ENCODE assay signal across 1 cellular context in the genomic region with DNA sequence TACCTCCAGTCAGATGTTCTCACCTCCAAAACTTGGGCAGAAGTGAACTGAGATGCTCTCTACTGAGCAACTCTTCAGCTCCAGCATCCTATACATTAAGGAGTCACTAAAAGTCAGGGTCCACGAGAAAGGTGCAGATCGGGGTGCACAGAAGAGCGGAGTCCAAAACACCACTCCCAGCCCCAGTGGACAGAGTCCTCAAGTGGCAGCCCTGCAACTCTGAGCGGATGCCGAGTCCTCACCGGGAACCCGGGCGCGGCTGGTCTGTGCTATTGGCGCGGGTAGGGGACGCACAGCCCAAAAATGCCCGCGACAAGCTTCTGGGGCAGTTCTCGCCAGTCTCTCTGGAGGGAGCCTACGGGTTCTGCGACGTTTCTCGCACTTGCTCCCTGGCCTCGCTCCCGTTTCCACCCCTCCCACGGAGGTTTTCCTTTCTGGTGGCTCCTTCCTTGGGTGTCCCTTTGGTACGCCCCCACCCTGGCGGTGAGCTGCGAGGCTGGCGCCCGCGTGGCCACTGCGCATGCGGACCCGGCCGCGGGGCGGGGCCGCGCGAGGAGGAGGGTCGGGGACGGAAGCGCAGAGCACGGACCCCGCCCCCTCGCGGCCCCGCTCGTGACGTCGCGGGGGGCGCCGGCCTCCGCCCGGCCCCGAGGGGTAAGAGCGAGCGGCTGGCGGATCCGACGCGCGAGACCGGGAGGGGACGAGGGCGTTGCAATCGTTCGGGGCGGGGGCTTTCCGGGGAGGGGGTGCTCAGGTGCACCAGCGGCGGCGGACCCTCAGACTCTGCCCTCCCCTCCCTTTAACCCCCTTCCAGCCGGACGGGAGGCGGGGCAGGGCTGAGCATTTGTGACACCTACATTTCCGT.
A peak's percentile ranks its signal among the peaks of the same experiment; 100 is the strongest.
TF ChIP-seq lines count a peak whose summit lies in the region.

A gene with protein sequence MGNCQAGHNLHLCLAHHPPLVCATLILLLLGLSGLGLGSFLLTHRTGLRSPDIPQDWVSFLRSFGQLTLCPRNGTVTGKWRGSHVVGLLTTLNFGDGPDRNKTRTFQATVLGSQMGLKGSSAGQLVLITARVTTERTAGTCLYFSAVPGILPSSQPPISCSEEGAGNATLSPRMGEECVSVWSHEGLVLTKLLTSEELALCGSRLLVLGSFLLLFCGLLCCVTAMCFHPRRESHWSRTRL (plus strand): TSS at position 601 of the 865 bp plus-strand sequence. CDS start 1,065 bp downstream, outside the sequence.

TF ChIP-seq in HEK293, 187 proteins besides CTCF, POLR2A, EP300 and RAD21 (continued from another document and continues in another):
- TF ChIP-seq SP7 (tag by site-specific recombination; IDR thresholded peaks at IDR 0.05) (0 out of 2 replicates have a peak, but pooled peaks have one; percentile 65), ZNF2 (tag by site-specific recombination; IDR thresholded peaks at IDR 0.05) (peak; percentile 81; the same call in 1 of the 2 replicates), ZNF596 (tag by site-specific recombination; IDR thresholded peaks at IDR 0.05) (peak; percentile 72), ZNF169 (tag by site-specific recombination; IDR thresholded peaks at IDR 0.05) (no peak), MZF1 (tag by site-specific recombination; IDR thresholded peaks at IDR 0.05; ENCODE audit: borderline replicate concordance) (no peak), TCF7L2 (IDR thresholded peaks at IDR 0.05; ENCODE audit: borderline replicate concordance, low read depth, low read length) (no peak), ZNF324 (tag by site-specific recombination; IDR thresholded peaks at IDR 0.05) (no peak), ZBTB48 (tag by site-specific recombination; IDR thresholded peaks at IDR 0.05) (peak; percentile 45; the same call in 1 of the 2 replicates), PRDM1 (tag by site-specific recombination; IDR thresholded peaks at IDR 0.05) (no peak), ZNF548 (tag by site-specific recombination; IDR thresholded peaks at IDR 0.05) (no peak), SALL2 (tag by site-specific recombination; IDR thresholded peaks at IDR 0.05; ENCODE audit: borderline replicate concordance) (no peak), ZNF23 (tag by site-specific recombination; IDR thresholded peaks at IDR 0.05; ENCODE audit: borderline replicate concordance) (no peak), ZNF629 (tag by site-specific recombination; IDR thresholded peaks at IDR 0.05) (peak; percentile 53; the same call in 1 of the 2 replicates), ZNF121 (tag by site-specific recombination; IDR thresholded peaks at IDR 0.05) (no peak), MEIS1 (CRISPR knock-in tag; IDR thresholded peaks at IDR 0.05; ENCODE audit: borderline replicate concordance) (no peak), PRDM6 (tag by site-specific recombination; IDR thresholded peaks at IDR 0.05) (no peak), GLI2 (tag by site-specific recombination; IDR thresholded peaks at IDR 0.05; ENCODE audit: borderline replicate concordance, low read depth) (no peak), ZNF571 (tag by site-specific recombination; IDR thresholded peaks at IDR 0.05) (no peak), ZNF560 (tag by site-specific recombination; IDR thresholded peaks at IDR 0.05; ENCODE audit: borderline replicate concordance) (no peak), ZNF558 (tag by site-specific recombination; IDR thresholded peaks at IDR 0.05) (no peak), ZNF350 (tag by site-specific recombination; IDR thresholded peaks at IDR 0.05) (no peak), ZIC2 (tag by site-specific recombination; IDR thresholded peaks at IDR 0.05) (no peak), ZNF335 (tag by site-specific recombination; conservative IDR thresholded peaks at IDR 0.05) (peak; percentile 73), ZNF221 (tag by site-specific recombination; IDR thresholded peaks at IDR 0.05; ENCODE audit: borderline replicate concordance) (no peak), ZNF600 (tag by site-specific recombination; IDR thresholded peaks at IDR 0.05) (peak; percentile 91), ZNF112 (tag by site-specific recombination; IDR thresholded peaks at IDR 0.05) (no peak), ZNF140 (tag by site-specific recombination; IDR thresholded peaks at IDR 0.05) (no peak), ZNF211 (tag by site-specific recombination; IDR thresholded peaks at IDR 0.05; ENCODE audit: low read depth) (no peak), ZNF302 (tag by site-specific recombination; IDR thresholded peaks at IDR 0.05; ENCODE audit: low read depth) (no peak), ZNF530 (tag by site-specific recombination; IDR thresholded peaks at IDR 0.05; ENCODE audit: low read depth) (no peak), SCRT2 (tag by site-specific recombination; IDR thresholded peaks at IDR 0.05) (no peak), SP3 (tag by site-specific recombination; IDR thresholded peaks at IDR 0.05) (peak; percentile 75), SCRT1 (tag by site-specific recombination; IDR thresholded peaks at IDR 0.05; ENCODE audit: borderline replicate concordance) (no peak), ZNF488 (tag by site-specific recombination; IDR thresholded peaks at IDR 0.05) (no peak), ZBTB1 (tag by site-specific recombination; IDR thresholded peaks at IDR 0.05) (no peak), GFI1B (tag by site-specific recombination; IDR thresholded peaks at IDR 0.05) (no peak), MYNN (tag by site-specific recombination; IDR thresholded peaks at IDR 0.05; ENCODE audit: borderline replicate concordance) (no peak), ZNF10 (tag by site-specific recombination; IDR thresholded peaks at IDR 0.05) (no peak), ZNF580 (tag by site-specific recombination; IDR thresholded peaks at IDR 0.05) (no peak), ZNF362 (tag by site-specific recombination; IDR thresholded peaks at IDR 0.05) (no peak), ZNF610 (tag by site-specific recombination; IDR thresholded peaks at IDR 0.05; ENCODE audit: borderline replicate concordance) (peak; percentile 23; the same call in 1 of the 2 replicates), ZNF664 (tag by site-specific recombination; IDR thresholded peaks at IDR 0.05) (no peak), ZNF654 (tag by site-specific recombination; IDR thresholded peaks at IDR 0.05; ENCODE audit: low read depth) (no peak), ZNF677 (tag by site-specific recombination; IDR thresholded peaks at IDR 0.05) (no peak), ZNF138 (tag by site-specific recombination; IDR thresholded peaks at IDR 0.05; ENCODE audit: borderline replicate concordance) (no peak), GLIS1 (tag by site-specific recombination; IDR thresholded peaks at IDR 0.05) (peak; percentile 74; the same call in 1 of the 2 replicates), ZNF157 (tag by site-specific recombination; IDR thresholded peaks at IDR 0.05) (no peak), ZSCAN5A (tag by site-specific recombination; IDR thresholded peaks at IDR 0.05) (no peak), TRIM28 (IDR thresholded peaks at IDR 0.05; ENCODE audit: borderline replicate concordance, low read length) (no peak; the same call in 1 of the 2 replicates), ZBTB8A (tag by site-specific recombination; IDR thresholded peaks at IDR 0.05) (peak; percentile 92)
- TF ChIP-seq, protein P1, sequence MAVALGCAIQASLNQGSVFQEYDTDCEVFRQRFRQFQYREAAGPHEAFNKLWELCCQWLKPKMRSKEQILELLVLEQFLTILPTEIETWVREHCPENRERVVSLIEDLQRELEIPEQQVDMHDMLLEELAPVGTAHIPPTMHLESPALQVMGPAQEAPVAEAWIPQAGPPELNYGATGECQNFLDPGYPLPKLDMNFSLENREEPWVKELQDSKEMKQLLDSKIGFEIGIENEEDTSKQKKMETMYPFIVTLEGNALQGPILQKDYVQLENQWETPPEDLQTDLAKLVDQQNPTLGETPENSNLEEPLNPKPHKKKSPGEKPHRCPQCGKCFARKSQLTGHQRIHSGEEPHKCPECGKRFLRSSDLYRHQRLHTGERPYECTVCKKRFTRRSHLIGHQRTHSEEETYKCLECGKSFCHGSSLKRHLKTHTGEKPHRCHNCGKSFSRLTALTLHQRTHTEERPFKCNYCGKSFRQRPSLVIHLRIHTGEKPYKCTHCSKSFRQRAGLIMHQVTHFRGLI (tag by site-specific recombination; IDR thresholded peaks at IDR 0.05), result no peak
- TF ChIP-seq, protein P2, sequence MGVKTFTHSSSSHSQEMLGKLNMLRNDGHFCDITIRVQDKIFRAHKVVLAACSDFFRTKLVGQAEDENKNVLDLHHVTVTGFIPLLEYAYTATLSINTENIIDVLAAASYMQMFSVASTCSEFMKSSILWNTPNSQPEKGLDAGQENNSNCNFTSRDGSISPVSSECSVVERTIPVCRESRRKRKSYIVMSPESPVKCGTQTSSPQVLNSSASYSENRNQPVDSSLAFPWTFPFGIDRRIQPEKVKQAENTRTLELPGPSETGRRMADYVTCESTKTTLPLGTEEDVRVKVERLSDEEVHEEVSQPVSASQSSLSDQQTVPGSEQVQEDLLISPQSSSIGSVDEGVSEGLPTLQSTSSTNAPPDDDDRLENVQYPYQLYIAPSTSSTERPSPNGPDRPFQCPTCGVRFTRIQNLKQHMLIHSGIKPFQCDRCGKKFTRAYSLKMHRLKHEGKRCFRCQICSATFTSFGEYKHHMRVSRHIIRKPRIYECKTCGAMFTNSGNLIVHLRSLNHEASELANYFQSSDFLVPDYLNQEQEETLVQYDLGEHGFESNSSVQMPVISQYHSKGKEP (tag by site-specific recombination; IDR thresholded peaks at IDR 0.05), result no peak
- TF ChIP-seq, protein P3, sequence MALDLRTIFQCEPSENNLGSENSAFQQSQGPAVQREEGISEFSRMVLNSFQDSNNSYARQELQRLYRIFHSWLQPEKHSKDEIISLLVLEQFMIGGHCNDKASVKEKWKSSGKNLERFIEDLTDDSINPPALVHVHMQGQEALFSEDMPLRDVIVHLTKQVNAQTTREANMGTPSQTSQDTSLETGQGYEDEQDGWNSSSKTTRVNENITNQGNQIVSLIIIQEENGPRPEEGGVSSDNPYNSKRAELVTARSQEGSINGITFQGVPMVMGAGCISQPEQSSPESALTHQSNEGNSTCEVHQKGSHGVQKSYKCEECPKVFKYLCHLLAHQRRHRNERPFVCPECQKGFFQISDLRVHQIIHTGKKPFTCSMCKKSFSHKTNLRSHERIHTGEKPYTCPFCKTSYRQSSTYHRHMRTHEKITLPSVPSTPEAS (tag by site-specific recombination; IDR thresholded peaks at IDR 0.05), result no peak
- TF ChIP-seq, protein P4, sequence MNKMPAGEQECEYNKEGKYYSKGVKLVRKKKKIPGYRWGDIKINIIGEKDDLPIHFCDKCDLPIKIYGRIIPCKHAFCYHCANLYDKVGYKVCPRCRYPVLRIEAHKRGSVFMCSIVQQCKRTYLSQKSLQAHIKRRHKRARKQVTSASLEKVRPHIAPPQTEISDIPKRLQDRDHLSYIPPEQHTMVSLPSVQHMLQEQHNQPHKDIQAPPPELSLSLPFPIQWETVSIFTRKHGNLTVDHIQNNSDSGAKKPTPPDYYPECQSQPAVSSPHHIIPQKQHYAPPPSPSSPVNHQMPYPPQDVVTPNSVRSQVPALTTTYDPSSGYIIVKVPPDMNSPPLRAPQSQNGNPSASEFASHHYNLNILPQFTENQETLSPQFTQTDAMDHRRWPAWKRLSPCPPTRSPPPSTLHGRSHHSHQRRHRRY (tag by site-specific recombination; IDR thresholded peaks at IDR 0.05), result 0 out of 2 replicates have a peak, but pooled peaks have one; percentile 22
